8 cellular contexts compared by ENCODE assay signal in genomic region chr2:7672027-7672684, GRCh38.
DNase-seq lines count a peak whose midpoint lies in the region; ATAC-seq and TF ChIP-seq lines count a peak whose summit lies in the region.

No MANE protein-coding gene starts in this region.

- peak; percentile 57 for ATAC-seq in foreskin keratinocyte
- no peak for ATAC-seq in GM18873 (IDR thresholded peaks at IDR 0.05; ENCODE audit: low FRiP score, unreplicated experiment)
- no peak for ATAC-seq in GM21576 (IDR thresholded peaks at IDR 0.05; ENCODE audit: unreplicated experiment)

- no peaks in the 10 kb centered on the region for H3K4me1 ChIP-seq in foreskin keratinocyte
- H3K4me1 ChIP-seq in spleen = peaks cover 0 to 9% (median 0%) of the 10 kb centered on the region in 6 donors

- peak; percentile 69 for DNase-seq in GM12865 (ENCODE audit: low read depth)
- peak; percentile 50 to 76 for DNase-seq in NCI-H526 (lab: John Stamatoyannopoulos, UW)
- DNase-seq in activated T-cell treated with anti-CD3 and anti-CD28 coated beads for 4 hours = peak; percentile 37
- DNase-seq in foreskin keratinocyte = peak in 1 of 2 donors; percentile 26
- DNase-seq in spleen = peak; percentile 79
- DNase-seq in NCI-H2029 (lab: John Stamatoyannopoulos, UW) = no peak

- 58 to 66% (median 65%) methylated on average over 8 of the region's 8 CpGs for WGBS in spleen, 5 donors

- no peak overlapping the region for H3K4me3 ChIP-seq in GM12865 (ENCODE audit: low read depth, low read length)
- H3K4me3 ChIP-seq in spleen = no peak overlapping the region

- no peak for TF ChIP-seq POLR2A in spleen (IDR thresholded peaks at IDR 0.05)

- H3K36me3 ChIP-seq in spleen = no peaks in the 10 kb centered on the region

- intact Hi-C loops in spleen (cut with DNase I; ENCODE audit: low total_unique reads) = no loop called here

- H3K9me3 ChIP-seq in spleen = peaks cover 0 to 5% (median 0%) of the 10 kb centered on the region in 8 donors

- H3K27me3 ChIP-seq in foreskin keratinocyte (peaks cover 3% of the 10 kb centered on the region), spleen (replicated peaks in 1 of 7) (no peaks in the 10 kb centered on the region)

- no peak overlapping the region for H3K27ac ChIP-seq in foreskin keratinocyte
- H3K27ac ChIP-seq in spleen = peak overlapping the region in 4 of 8 donors; percentile 0 to 52 (median 40)

- TF ChIP-seq CTCF in GM12865 (IDR thresholded peaks at IDR 0.05; ENCODE audit: insufficient read depth, low read depth, low read length, missing control alignments) (peak; percentile 75), foreskin keratinocyte (conservative IDR thresholded peaks at IDR 0.05) (peak; percentile 77), spleen (IDR thresholded peaks at IDR 0.05 in 8 of 11, conservative IDR thresholded peaks at IDR 0.05 in 3 of 11) (peak; percentile 45 to 83 (median 66))
